In genomic region chr19:58262922-58263296, GRCh38 we compare ENCODE assay signal across 27 cellular contexts. TPM values are rescaled to one million over a fixed set of nuclear protein-coding genes. Genes with fewer than 3 reads are reported as not detected.
DNase-seq lines count a peak whose midpoint lies in the region; ATAC-seq and TF ChIP-seq lines count a peak whose summit lies in the region.
"Had no signal": no experiment of that assay in that cellular context is flagged by ENCODE, and none has a peak within 500 bp of the region (broad histone marks: within the 10 kb centered on the region; RNA-seq: fewer than 3 reads in every experiment).

No MANE protein-coding gene starts in this region.

- no peak overlapping the region for H4K8ac ChIP-seq in mesendoderm (ENCODE audit: low read depth, low read length)

- H3K9me3 ChIP-seq in T-helper 17 cell (ENCODE audit: control insufficient read depth, low read length, poor library complexity, severe bottlenecking) = peaks cover 64% of the 10 kb centered on the region
- peaks cover 13 to 100% (median 49%) of the 10 kb centered on the region in 3 donors for H3K9me3 ChIP-seq in gastroesophageal sphincter

- H3K36me3 Mint-ChIP-seq in GM23338 (ENCODE audit: low read depth) = peaks cover 100% of the 10 kb centered on the region
- peaks cover 9% of the 10 kb centered on the region for H3K36me3 Mint-ChIP-seq in T-helper 17 cell (ENCODE audit: low read depth)
- H3K36me3 Mint-ChIP-seq in stimulated activated naive B cell treated with anti-CD40 and anti-IgM and Interleukin-4, amounts not matched to agents 10 μg/mL and 1 μg/mL and 100 μg/mL, for 72 hours = peaks cover 90 to 94% of the 10 kb centered on the region in 2 donors
- peaks cover 31 to 93% (median 69%) of the 10 kb centered on the region in 3 donors for H3K36me3 Mint-ChIP-seq in naive thymus-derived CD8-positive, alpha-beta T cell

- no peaks in the 10 kb centered on the region for H3K4me1 ChIP-seq in GM23338 (ENCODE audit: insufficient read depth)
- no peaks in the 10 kb centered on the region for H3K4me1 ChIP-seq in mesendoderm (ENCODE audit: control insufficient read depth, low read depth, low read length)
- no peaks in the 10 kb centered on the region for H3K4me1 ChIP-seq in gastroesophageal sphincter
- H3K4me1 ChIP-seq: heart right ventricle, SJSA1, upper lobe of right lung had no signal

- no peak overlapping the region for H2AK5ac ChIP-seq in mesendoderm (ENCODE audit: low read length)

- H3K56ac ChIP-seq in mesendoderm (ENCODE audit: low read length) = no peak overlapping the region

- H3K27ac ChIP-seq in GM23338 (ENCODE audit: low read depth) (no peak overlapping the region), mesendoderm (ENCODE audit: low read depth, low read length) (no peak overlapping the region), gastroesophageal sphincter (no peak overlapping the region)
- H3K27ac ChIP-seq: brain microvascular endothelial cell, heart right ventricle, SJSA1, skin epidermis, upper lobe of right lung had no signal

- H3K79me1 ChIP-seq in mesendoderm (ENCODE audit: low read length) = no peaks in the 10 kb centered on the region

- ATAC-seq in GM23338 = no peak
- ATAC-seq in T-helper 17 cell = no peak
- no peak for ATAC-seq in stimulated activated naive B cell treated with anti-CD40 and anti-IgM and Interleukin-4, amounts not matched to agents 10 μg/mL and 1 μg/mL and 100 μg/mL, for 72 hours (replicated peaks)
- ATAC-seq in gastroesophageal sphincter = no peak
- no peak for ATAC-seq in HG03457 (IDR thresholded peaks at IDR 0.05; ENCODE audit: unreplicated experiment)
- no peak for ATAC-seq in naive thymus-derived CD8-positive, alpha-beta T cell
- ATAC-seq: activated naive CD8-positive, alpha-beta T cell treated with anti-CD3 and anti-CD28 coated beads, Interleukin-2, amount 50 U/mL, for 24 hours; heart right ventricle; stimulated activated naive CD8-positive, alpha-beta T cell treated with anti-CD3 and anti-CD28 coated beads, Interleukin-15, amount 100 ng/mL, for 72 hours; upper lobe of right lung had no signal

- no peak overlapping the region for H3K27ac Mint-ChIP-seq in GM23338
- H3K27ac Mint-ChIP-seq in T-helper 17 cell = peak overlapping the region; percentile 45
- H3K27ac Mint-ChIP-seq in stimulated activated naive B cell treated with anti-CD40 and anti-IgM and Interleukin-4, amounts not matched to agents 10 μg/mL and 1 μg/mL and 100 μg/mL, for 72 hours = peak overlapping the region; percentile 37
- H3K27ac Mint-ChIP-seq in naive thymus-derived CD8-positive, alpha-beta T cell = peak overlapping the region in 1 of 10 donors; percentile 18
- H3K27ac Mint-ChIP-seq: activated CD4-positive, alpha-beta T cell treated with anti-CD3 and anti-CD28 coated beads, Interleukin-2, amount 10 ng/mL, durations not matched to agents 7 days and 5 days; activated naive CD8-positive, alpha-beta T cell treated with anti-CD3 and anti-CD28 coated beads, Interleukin-2, amount 50 U/mL, for 24 hours; HFFc6; memory B cell; nephron had no signal

- H2BK15ac ChIP-seq in mesendoderm (replicated peaks; ENCODE audit: low read depth) = no peak overlapping the region

- POLR2A ChIA-PET in naive thymus-derived CD8-positive, alpha-beta T cell (lab: Charles Lee) = interaction anchor here (0.6 to 2.4 kb wide), 3 partner anchors 12 to 1079 kb away, joined by 3 to 8 read pairs (median 8); partner anchors contain the start of gene ZNF274

- no peak overlapping the region for H3K23ac ChIP-seq in mesendoderm (ENCODE audit: low read length)

- H3K4me3 ChIP-seq in GM23338 (peak overlapping the region; percentile 36; the same call in 1 of the 2 replicates), mesendoderm (ENCODE audit: low read length) (peak overlapping the region; percentile 67), gastroesophageal sphincter (no peak overlapping the region)
- H3K4me3 ChIP-seq: heart right ventricle, SJSA1, skin epidermis, upper lobe of right lung had no signal

- no peak for DNase-seq in GM23338 (ENCODE audit: low spot score)
- DNase-seq in T-helper 17 cell = no peak
- DNase-seq in mesendoderm = no peak
- no peak for DNase-seq in stimulated activated naive B cell treated with anti-CD40 and anti-IgM and Interleukin-4, amounts not matched to agents 10 μg/mL and 1 μg/mL and 100 μg/mL, for 72 hours
- DNase-seq in stimulated activated CD4-positive, alpha-beta T cell treated with anti-CD3 and anti-CD28 coated beads, Interleukin-4, amount 100 ng/mL, for 4 hours = no peak
- DNase-seq in naive thymus-derived CD8-positive, alpha-beta T cell = no peak
- DNase-seq: activated CD4-positive, alpha-beta T cell treated with anti-CD3 and anti-CD28 coated beads, Interleukin-2, amount 10 ng/mL, durations not matched to agents 7 days and 5 days; activated CD8-positive, alpha-beta memory T cell treated with anti-CD3 and anti-CD28 coated beads, Interleukin-2, amount 50 U/mL, for 48 hours; activated effector memory CD4-positive, alpha-beta T cell treated with Interleukin-2 at 50 U/mL for 16 hours; activated naive CD8-positive, alpha-beta T cell treated with anti-CD3 and anti-CD28 coated beads, Interleukin-2, amount 50 U/mL, for 24 hours; brain microvascular endothelial cell; EL; heart right ventricle; HFFc6; islet precursor cell; MV-4-11; NCI-H1694 treated with DMSO at 0.1 percent for 48 hours; NCI-H345; stimulated activated CD4-positive, alpha-beta T cell treated with anti-CD3 and anti-CD28 coated beads, Interleukin-2, amount 100 ng/mL, for 48 hours; stimulated activated naive CD8-positive, alpha-beta T cell treated with anti-CD3 and anti-CD28 coated beads, Interleukin-15, amount 100 ng/mL, for 72 hours; upper lobe of right lung had no signal

- peaks cover 40% of the 10 kb centered on the region for H3F3A ChIP-seq in GM23338 (replicated peaks; ENCODE audit: low read depth)

- WGBS in mesendoderm (ENCODE audit: extremely low coverage, insufficient coverage, low lambda C conversion rate) = no CpG with 5 or more reads among the region's 7 CpGs
- 92 to 98% methylated on average over 2 to 7 of the region's 7 CpGs for whole genome bisulfite sequencing in gastroesophageal sphincter (ENCODE audit: low coverage in 1 of 2), 2 donors

- H3K27me3 Mint-ChIP-seq in GM23338 (ENCODE audit: insufficient read depth, low read depth, poor library complexity) (peaks cover 68% of the 10 kb centered on the region), T-helper 17 cell (no peaks in the 10 kb centered on the region)
- H3K27me3 Mint-ChIP-seq in stimulated activated naive B cell treated with anti-CD40 and anti-IgM and Interleukin-4, amounts not matched to agents 10 μg/mL and 1 μg/mL and 100 μg/mL, for 72 hours = no peaks in the 10 kb centered on the region
- H3K27me3 Mint-ChIP-seq in naive thymus-derived CD8-positive, alpha-beta T cell = no peaks in the 10 kb centered on the region
- H3K27me3 Mint-ChIP-seq: activated CD4-positive, alpha-beta T cell treated with anti-CD3 and anti-CD28 coated beads, Interleukin-2, amount 10 ng/mL, durations not matched to agents 7 days and 5 days; activated naive CD8-positive, alpha-beta T cell treated with anti-CD3 and anti-CD28 coated beads, Interleukin-2, amount 50 U/mL, for 24 hours; memory B cell; stimulated activated naive CD8-positive, alpha-beta T cell treated with anti-CD3 and anti-CD28 coated beads, Interleukin-15, amount 100 ng/mL, for 72 hours had no signal

- H3K36me3 ChIP-seq in GM23338 (ENCODE audit: insufficient read depth) (peaks cover 75% of the 10 kb centered on the region), mesendoderm (ENCODE audit: control insufficient read depth, insufficient read depth, low read length) (peaks cover 33% of the 10 kb centered on the region), gastroesophageal sphincter (peaks cover 0 to 100% of the 10 kb centered on the region in 2 donors)
- H3K36me3 ChIP-seq: upper lobe of right lung had no signal

- H3K9ac ChIP-seq in mesendoderm (ENCODE audit: low read length) = no peak overlapping the region

- no peak overlapping the region for H3K18ac ChIP-seq in mesendoderm (ENCODE audit: low read length)

- peaks cover 100% of the 10 kb centered on the region for H3K9me3 Mint-ChIP-seq in GM23338
- H3K9me3 Mint-ChIP-seq in stimulated activated naive B cell treated with anti-CD40 and anti-IgM and Interleukin-4, amounts not matched to agents 10 μg/mL and 1 μg/mL and 100 μg/mL, for 72 hours = peaks cover 21 to 24% of the 10 kb centered on the region in 2 donors
- peaks cover 0 to 100% (median 17%) of the 10 kb centered on the region in 9 donors for H3K9me3 Mint-ChIP-seq in naive thymus-derived CD8-positive, alpha-beta T cell

- H2BK5ac ChIP-seq in mesendoderm (ENCODE audit: low read length) = no peak overlapping the region

- no peak overlapping the region for H3K4ac ChIP-seq in mesendoderm (ENCODE audit: low read depth, low read length)

- TF ChIP-seq CTCF in GM23338 (conservative IDR thresholded peaks at IDR 0.05; ENCODE audit: low read depth in 2 of 2) (no peak), gastroesophageal sphincter (IDR thresholded peaks at IDR 0.05) (no peak)

- H3K9me2 ChIP-seq in GM23338 (ENCODE audit: insufficient read depth) = no peaks in the 10 kb centered on the region

- no peak for TF ChIP-seq EP300 in gastroesophageal sphincter (IDR thresholded peaks at IDR 0.05)

- no peak overlapping the region for H4K5ac ChIP-seq in mesendoderm (ENCODE audit: low read length)

- no peak overlapping the region for H2AFZ ChIP-seq in GM23338

- TF ChIP-seq POLR2A in gastroesophageal sphincter (IDR thresholded peaks at IDR 0.05) = no peak

- H3K27me3 ChIP-seq in GM23338 (ENCODE audit: insufficient read depth) (0 out of 2 replicates have a peak, but pooled peaks cover 3% of the 10 kb centered on the region), mesendoderm (ENCODE audit: insufficient read depth, low read length, poor library complexity) (no peaks in the 10 kb centered on the region), gastroesophageal sphincter (no peaks in the 10 kb centered on the region)
- H3K27me3 ChIP-seq: brain microvascular endothelial cell, heart right ventricle, SJSA1, upper lobe of right lung had no signal

- H3K79me2 ChIP-seq in GM23338 (replicated peaks; ENCODE audit: insufficient read depth) (no peaks in the 10 kb centered on the region; the same call in 1 of the 2 replicates), mesendoderm (ENCODE audit: control insufficient read depth, insufficient read depth, low read length) (no peaks in the 10 kb centered on the region)

- H3K4me3 Mint-ChIP-seq in GM23338 (peak overlapping the region; percentile 24; the same call in 1 of the 3 replicates), T-helper 17 cell (no peak overlapping the region)
- no peak overlapping the region for H3K4me3 Mint-ChIP-seq in stimulated activated naive B cell treated with anti-CD40 and anti-IgM and Interleukin-4, amounts not matched to agents 10 μg/mL and 1 μg/mL and 100 μg/mL, for 72 hours
- H3K4me3 Mint-ChIP-seq in naive thymus-derived CD8-positive, alpha-beta T cell = no peak overlapping the region
- H3K4me3 Mint-ChIP-seq: activated CD4-positive, alpha-beta T cell treated with anti-CD3 and anti-CD28 coated beads, Interleukin-2, amount 10 ng/mL, durations not matched to agents 7 days and 5 days; activated naive CD8-positive, alpha-beta T cell treated with anti-CD3 and anti-CD28 coated beads, Interleukin-2, amount 50 U/mL, for 24 hours; HFFc6; memory B cell; nephron; stimulated activated naive CD8-positive, alpha-beta T cell treated with anti-CD3 and anti-CD28 coated beads, Interleukin-15, amount 100 ng/mL, for 72 hours had no signal

- no peaks in the 10 kb centered on the region for H4K20me1 ChIP-seq in GM23338 (replicated peaks; ENCODE audit: insufficient read depth)

- H3K4me1 Mint-ChIP-seq in GM23338 (no peaks in the 10 kb centered on the region), T-helper 17 cell (no peaks in the 10 kb centered on the region)
- no peaks in the 10 kb centered on the region for H3K4me1 Mint-ChIP-seq in stimulated activated naive B cell treated with anti-CD40 and anti-IgM and Interleukin-4, amounts not matched to agents 10 μg/mL and 1 μg/mL and 100 μg/mL, for 72 hours
- no peaks in the 10 kb centered on the region for H3K4me1 Mint-ChIP-seq in naive thymus-derived CD8-positive, alpha-beta T cell
- H3K4me1 Mint-ChIP-seq: activated CD4-positive, alpha-beta T cell treated with anti-CD3 and anti-CD28 coated beads, Interleukin-2, amount 10 ng/mL, durations not matched to agents 7 days and 5 days; activated naive CD8-positive, alpha-beta T cell treated with anti-CD3 and anti-CD28 coated beads, Interleukin-2, amount 50 U/mL, for 24 hours; memory B cell; nephron; stimulated activated naive CD8-positive, alpha-beta T cell treated with anti-CD3 and anti-CD28 coated beads, Interleukin-15, amount 100 ng/mL, for 72 hours had no signal

- H2BK120ac ChIP-seq in mesendoderm (ENCODE audit: low read depth, low read length) = no peak overlapping the region

- no peak overlapping the region for H3K4me2 ChIP-seq in GM23338
- no peak overlapping the region for H3K4me2 ChIP-seq in mesendoderm (ENCODE audit: low read length)

RNA-seq across cellular contexts. Expression of gene ZNF8, which starts 15.8 kb away (rescaled TPM):
- total RNA-seq in GM23338 (2014; rRNA removed; shearing (Covaris generic)) = 27.4 and 30.3 TPM in 2 replicates
- polyA plus RNA-seq in GM23338 (2016; fragmentation: Nextera tagmentation; extraction: Ambion mirVana) = 4.3 and 4.7 TPM in 2 replicates
- 1 to 10 TPM; 5.6 to 6.6 TPM for total RNA-seq in T-helper 17 cell
- polyA plus RNA-seq in mesendoderm (2013, experiment 1 of 2) = 5.4 TPM
- 4.9 TPM for polyA plus RNA-seq in mesendoderm (2013, experiment 2 of 2)
- total RNA-seq in gastroesophageal sphincter = 10 to 100 TPM in 2 of 4 donors, 1 to 10 TPM in 2; 5.6 to 11.6 (median 9.5) TPM
- 10 to 100 TPM; 12.9 to 13.1 TPM for total RNA-seq in naive thymus-derived CD8-positive, alpha-beta T cell
- 1 to 10 TPM in 1 of 3 donors, under 1 TPM in 2; 0.44 to 1.1 (median 0.75) TPM for polyA plus RNA-seq in naive thymus-derived CD8-positive, alpha-beta T cell

RNA-seq across cellular contexts. Expression of gene ZNF544, which starts 34.2 kb away (rescaled TPM):
- total RNA-seq in GM23338 (2014; rRNA removed; shearing (Covaris generic)) = 93.9 and 105 TPM in 2 replicates
- 27.7 and 29.4 TPM in 2 replicates for polyA plus RNA-seq in GM23338 (2016; fragmentation: Nextera tagmentation; extraction: Ambion mirVana)
- 10 to 100 TPM; 13.4 to 15.0 TPM for total RNA-seq in T-helper 17 cell
- polyA plus RNA-seq in mesendoderm (2013, experiment 1 of 2) = 48.0 TPM
- 51.8 TPM for polyA plus RNA-seq in mesendoderm (2013, experiment 2 of 2)
- 10 to 100 TPM; 25.4 to 54.6 (median 34.6) TPM for total RNA-seq in gastroesophageal sphincter
- 10 to 100 TPM; 57.4 to 60.1 TPM for total RNA-seq in naive thymus-derived CD8-positive, alpha-beta T cell
- 10 to 100 TPM; 19.5 to 35.2 (median 23.9) TPM for polyA plus RNA-seq in naive thymus-derived CD8-positive, alpha-beta T cell

RNA-seq across cellular contexts. Expression of gene ERVK3-1, which starts 42.3 kb away (rescaled TPM):
- 26.1 and 34.4 TPM in 2 replicates for total RNA-seq in GM23338 (2014; rRNA removed; shearing (Covaris generic))
- polyA plus RNA-seq in GM23338 (2016; fragmentation: Nextera tagmentation; extraction: Ambion mirVana) = 64.2 and 66.2 TPM in 2 replicates
- total RNA-seq in T-helper 17 cell (100 to 1,000 TPM; 108 to 110 TPM), gastroesophageal sphincter (10 to 100 TPM; 31.7 to 67.2 (median 41.5) TPM)
- polyA plus RNA-seq in mesendoderm (2013, experiment 1 of 2) = 56.1 TPM
- polyA plus RNA-seq in mesendoderm (2013, experiment 2 of 2) = 56.2 TPM
- 10 to 100 TPM; 84.3 to 86.1 TPM for total RNA-seq in naive thymus-derived CD8-positive, alpha-beta T cell
- polyA plus RNA-seq in naive thymus-derived CD8-positive, alpha-beta T cell = 10 to 100 TPM; 55.1 to 80.9 (median 72.0) TPM

Comparison
In these comparisons a context has a peak if more than half of its experiments do, and no peak if none do; other contexts are left out.
1. H3K4me3 ChIP-seq: peak in GM23338 (single experiment) and mesendoderm (single experiment); none in gastroesophageal sphincter (0 of 2).